Comparison of ENCODE assay signal across 14 cellular contexts in the genomic region with DNA sequence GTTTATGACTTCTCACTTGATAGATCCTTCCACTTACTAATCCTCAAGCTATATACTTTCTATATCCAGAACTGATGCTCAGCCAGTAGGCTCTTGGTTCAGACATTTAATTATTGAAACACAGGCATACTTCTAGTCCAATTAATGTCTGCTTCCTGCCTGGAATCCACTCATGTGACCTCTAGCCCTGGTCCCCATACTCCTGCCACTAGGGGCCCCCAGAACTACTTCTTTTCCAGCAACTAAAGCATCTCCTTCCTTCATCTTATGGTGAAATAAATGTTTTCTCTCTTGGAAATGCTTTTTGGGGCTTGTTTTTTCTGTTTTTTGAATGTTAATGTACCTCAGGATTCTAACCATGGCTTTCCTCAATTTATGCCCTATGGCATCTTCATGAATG.
DNase-seq lines count a peak whose midpoint lies in the region; ATAC-seq and TF ChIP-seq lines count a peak whose summit lies in the region.
"Had no signal": no experiment of that assay in that cellular context is flagged by ENCODE, and none has a peak within 500 bp of the region (broad histone marks: within the 10 kb centered on the region; RNA-seq: fewer than 3 reads in every experiment).

No MANE protein-coding gene starts in this region.

- H3K9me3 ChIP-seq in OCI-LY1 (ENCODE audit: low read length), result no peaks in the 10 kb centered on the region
- H3K9me3 ChIP-seq in fibroblast of lung (ENCODE audit: control insufficient read depth, insufficient read depth, low read depth, low read length), result no peaks in the 10 kb centered on the region
- H3K9me3 ChIP-seq in mucosa of descending colon, result peaks cover 13% of the 10 kb centered on the region

- H3K27ac ChIP-seq in OCI-LY1 (ENCODE audit: low read depth, low read length, poor library complexity, severe bottlenecking), result no peak overlapping the region
- no peak overlapping the region for H3K27ac ChIP-seq in fibroblast of lung (ENCODE audit: insufficient read depth, low read length)
- H3K27ac ChIP-seq in RWPE1, result no peak overlapping the region
- H3K27ac ChIP-seq: BLaER1 had no signal

- H3K36me3 ChIP-seq in OCI-LY1 (ENCODE audit: insufficient read depth, low read length) (no peaks in the 10 kb centered on the region), fibroblast of lung (ENCODE audit: control insufficient read depth, insufficient read depth, low read length) (no peaks in the 10 kb centered on the region), mucosa of descending colon (ENCODE audit: low read depth) (no peaks in the 10 kb centered on the region)
- H3K36me3 ChIP-seq: BLaER1 had no signal

- H3K4me1 ChIP-seq in OCI-LY1 (ENCODE audit: insufficient read depth, low read length, severe bottlenecking) (no peaks in the 10 kb centered on the region), fibroblast of lung (ENCODE audit: control insufficient read depth, extremely low read depth, insufficient read depth, low read length) (no peaks in the 10 kb centered on the region), mucosa of descending colon (ENCODE audit: low read depth) (no peaks in the 10 kb centered on the region)
- H3K4me1 ChIP-seq: BLaER1 had no signal

- peaks cover 23% of the 10 kb centered on the region for H3K9me3 Mint-ChIP-seq in activated naive CD8-positive, alpha-beta T cell treated with anti-CD3 and anti-CD28 coated beads, Interleukin-2, amount 50 U/mL, for 24 hours

- H3K27me3 ChIP-seq in OCI-LY1 (ENCODE audit: insufficient read depth, low read length), result no peaks in the 10 kb centered on the region
- no peaks in the 10 kb centered on the region for H3K27me3 ChIP-seq in fibroblast of lung (ENCODE audit: control insufficient read depth, insufficient read depth, low read length)
- H3K27me3 ChIP-seq: BLaER1 had no signal

- H3K9me2 ChIP-seq in OCI-LY1 (ENCODE audit: low read depth, low read length), result no peaks in the 10 kb centered on the region

- H4K20me1 ChIP-seq in OCI-LY1 (ENCODE audit: insufficient read depth, low read length) (no peaks in the 10 kb centered on the region), fibroblast of lung (ENCODE audit: control insufficient read depth, extremely low read depth, insufficient read depth, low read length) (no peaks in the 10 kb centered on the region)
- H4K20me1 ChIP-seq: BLaER1 had no signal

- no peaks in the 10 kb centered on the region for H3K36me3 Mint-ChIP-seq in activated naive CD8-positive, alpha-beta T cell treated with anti-CD3 and anti-CD28 coated beads, Interleukin-2, amount 50 U/mL, for 24 hours (ENCODE audit: low read depth)
- H3K36me3 Mint-ChIP-seq: brain; stimulated activated naive B cell treated with anti-CD40 and anti-IgM and Interleukin-4, amounts not matched to agents 10 μg/mL and 1 μg/mL and 100 μg/mL, for 72 hours had no signal

- no peaks in the 10 kb centered on the region for H3K27me3 Mint-ChIP-seq in activated naive CD8-positive, alpha-beta T cell treated with anti-CD3 and anti-CD28 coated beads, Interleukin-2, amount 50 U/mL, for 24 hours
- H3K27me3 Mint-ChIP-seq: activated CD4-positive, alpha-beta T cell treated with anti-CD3 and anti-CD28 coated beads for 36 hours; brain; stimulated activated naive B cell treated with anti-CD40 and anti-IgM and Interleukin-4, amounts not matched to agents 10 μg/mL and 1 μg/mL and 100 μg/mL, for 72 hours had no signal

- DNase-seq in A172 (ENCODE audit: low spot score), result peak; percentile 5
- no peak for DNase-seq in GM10248 (ENCODE audit: extremely low spot score)
- no peak for DNase-seq in fibroblast of lung (ENCODE audit: low read depth in 2 of 2)
- DNase-seq in mucosa of descending colon, result no peak
- DNase-seq in RWPE1 (ENCODE audit: low spot score), result no peak
- DNase-seq in activated naive CD8-positive, alpha-beta T cell treated with anti-CD3 and anti-CD28 coated beads, Interleukin-2, amount 50 U/mL, for 24 hours, result no peak
- no peak for DNase-seq in COLO829 (ENCODE audit: low spot score)
- DNase-seq: activated CD4-positive, alpha-beta T cell treated with anti-CD3 and anti-CD28 coated beads for 36 hours; posterior cingulate gyrus; stimulated activated CD4-positive, alpha-beta T cell treated with anti-CD3 and anti-CD28 coated beads, Interleukin-2, amount 100 ng/mL, for 24 hours; stimulated activated naive B cell treated with anti-CD40 and anti-IgM and Interleukin-4, amounts not matched to agents 10 μg/mL and 1 μg/mL and 100 μg/mL, for 72 hours had no signal

- H3K4me2 ChIP-seq in OCI-LY1 (ENCODE audit: low read length) (no peak overlapping the region), fibroblast of lung (ENCODE audit: extremely low read depth, insufficient read depth, low read length) (no peak overlapping the region)
- H3K4me2 ChIP-seq: BLaER1 had no signal

- POLR2A ChIA-PET in GM10248 (lab: Yijun Ruan, JAX) (no interaction called here), RWPE1 (lab: Yijun Ruan, JAX; ENCODE audit: low non-redundant PET) (no interaction called here)

- H3K4me3 ChIP-seq in OCI-LY1 (ENCODE audit: low read depth, low read length, poor library complexity, severe bottlenecking) (no peak overlapping the region), fibroblast of lung (replicated peaks in 1 of 4; ENCODE audit: control extremely low read depth in 1 of 4, insufficient read depth in 1 of 4, low read depth in 3 of 4, low read length in 4 of 4) (no peak overlapping the region), mucosa of descending colon (no peak overlapping the region)
- H3K4me3 ChIP-seq: BLaER1 had no signal

- intact Hi-C loops in mucosa of descending colon (cut with DNase I, micrococcal nuclease), result no loop called here

- H3K9ac ChIP-seq in OCI-LY1 (ENCODE audit: low read length), result no peak overlapping the region
- H3K9ac ChIP-seq in fibroblast of lung (ENCODE audit: insufficient read depth, low read length), result no peak overlapping the region
- H3K9ac ChIP-seq: BLaER1 had no signal

- H3K4me1 Mint-ChIP-seq in activated naive CD8-positive, alpha-beta T cell treated with anti-CD3 and anti-CD28 coated beads, Interleukin-2, amount 50 U/mL, for 24 hours, result no peaks in the 10 kb centered on the region
- H3K4me1 Mint-ChIP-seq: activated CD4-positive, alpha-beta T cell treated with anti-CD3 and anti-CD28 coated beads for 36 hours; brain; stimulated activated naive B cell treated with anti-CD40 and anti-IgM and Interleukin-4, amounts not matched to agents 10 μg/mL and 1 μg/mL and 100 μg/mL, for 72 hours had no signal

- H2AFZ ChIP-seq in OCI-LY1 (ENCODE audit: low read length) (no peak overlapping the region), fibroblast of lung (ENCODE audit: low read length) (no peak overlapping the region)

- CTCF ChIA-PET in GM10248 (lab: Yijun Ruan, JAX), result no interaction called here
- CTCF ChIA-PET in RWPE1 (lab: Yijun Ruan, JAX), result interaction anchor here (0.5 kb wide), 1 partner anchor 545 kb away, joined by 3 read pairs; no protein-coding TSS in a partner anchor

- ATAC-seq in mucosa of descending colon, result no peak
- ATAC-seq in activated naive CD8-positive, alpha-beta T cell treated with anti-CD3 and anti-CD28 coated beads, Interleukin-2, amount 50 U/mL, for 24 hours, result no peak
- ATAC-seq: activated CD4-positive, alpha-beta T cell treated with anti-CD3 and anti-CD28 coated beads for 36 hours; stimulated activated naive B cell treated with anti-CD40 and anti-IgM and Interleukin-4, amounts not matched to agents 10 μg/mL and 1 μg/mL and 100 μg/mL, for 72 hours had no signal

- H3K4me3 Mint-ChIP-seq in activated naive CD8-positive, alpha-beta T cell treated with anti-CD3 and anti-CD28 coated beads, Interleukin-2, amount 50 U/mL, for 24 hours, result no peak overlapping the region
- H3K4me3 Mint-ChIP-seq: activated CD4-positive, alpha-beta T cell treated with anti-CD3 and anti-CD28 coated beads for 36 hours; brain; stimulated activated naive B cell treated with anti-CD40 and anti-IgM and Interleukin-4, amounts not matched to agents 10 μg/mL and 1 μg/mL and 100 μg/mL, for 72 hours had no signal

- TF ChIP-seq CTCF in GM10248 (IDR thresholded peaks at IDR 0.05; ENCODE audit: control extremely low read depth, extremely low read depth, low read depth, missing control alignments), result peak; percentile 11
- TF ChIP-seq CTCF in OCI-LY1 (IDR thresholded peaks at IDR 0.05; ENCODE audit: low read length), result peak; percentile 66
- peak; percentile 13 to 18 for TF ChIP-seq CTCF in fibroblast of lung (conservative IDR thresholded peaks at IDR 0.05 in 1 of 2, IDR thresholded peaks at IDR 0.05 in 1 of 2; ENCODE audit: low read depth in 1 of 2, low read length in 2 of 2)
- TF ChIP-seq CTCF in mucosa of descending colon (IDR thresholded peaks at IDR 0.05), result no peak
- TF ChIP-seq CTCF in RWPE1 (conservative IDR thresholded peaks at IDR 0.05; ENCODE audit: low read depth), result no peak

- no peaks in the 10 kb centered on the region for H3K79me2 ChIP-seq in OCI-LY1 (ENCODE audit: insufficient read depth, low read length)
- H3K79me2 ChIP-seq in fibroblast of lung (ENCODE audit: control insufficient read depth, insufficient read depth, low read length), result no peaks in the 10 kb centered on the region

- H3F3A ChIP-seq in OCI-LY1 (ENCODE audit: insufficient read depth, low read length), result no peaks in the 10 kb centered on the region

- no peak overlapping the region for H3K27ac Mint-ChIP-seq in activated naive CD8-positive, alpha-beta T cell treated with anti-CD3 and anti-CD28 coated beads, Interleukin-2, amount 50 U/mL, for 24 hours
- H3K27ac Mint-ChIP-seq: activated CD4-positive, alpha-beta T cell treated with anti-CD3 and anti-CD28 coated beads for 36 hours; brain; stimulated activated naive B cell treated with anti-CD40 and anti-IgM and Interleukin-4, amounts not matched to agents 10 μg/mL and 1 μg/mL and 100 μg/mL, for 72 hours had no signal

Comparison
In these comparisons a context has a peak if more than half of its experiments do, and no peak if none do; other contexts are left out.
1. CTCF ChIP-seq: peak in GM10248 (single experiment), OCI-LY1 (single experiment) and fibroblast of lung (2 of 2); none in mucosa of descending colon (single experiment) and RWPE1 (single experiment).